13 cellular contexts compared by ENCODE assay signal in the genomic region with DNA sequence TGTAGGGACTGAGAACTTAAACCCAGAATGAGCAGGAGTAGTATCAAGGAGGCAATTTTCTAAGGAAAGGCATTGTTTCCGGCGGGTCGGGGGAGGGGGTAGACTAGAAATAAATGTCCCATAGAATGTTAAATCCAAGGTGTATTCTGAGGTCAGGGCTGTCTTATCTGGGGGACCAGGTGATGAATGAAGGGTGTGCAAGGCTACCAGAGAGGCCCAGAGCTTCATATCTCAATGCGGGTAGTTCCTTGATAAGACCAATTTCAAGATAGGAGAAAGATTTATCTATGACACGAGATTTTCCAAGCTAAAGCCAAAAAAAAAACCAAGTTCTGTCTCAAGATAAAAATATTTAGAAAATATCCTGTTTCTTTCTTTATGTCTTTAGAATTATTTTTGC. TPM values are rescaled to one million over a fixed set of nuclear protein-coding genes. Genes with fewer than 3 reads are reported as not detected.
A peak's percentile ranks its signal among the peaks of the same experiment; 100 is the strongest.
DNase-seq lines count a peak whose midpoint lies in the region; ATAC-seq, FAIRE-seq and TF ChIP-seq lines count a peak whose summit lies in the region.
"Had no signal": no experiment of that assay in that cellular context is flagged by ENCODE, and none has a peak within 500 bp of the region (broad histone marks: within the 10 kb centered on the region; RNA-seq: fewer than 3 reads in every experiment).

No MANE protein-coding gene starts in this region.

- peak overlapping the region in 1 of 2 experiments; percentile 56; a peak in 1 of 4 replicates for H4K8ac ChIP-seq in IMR-90 (ENCODE audit: low read depth in 2 of 2, low read length in 2 of 2)

- H3K4ac ChIP-seq in IMR-90 (ENCODE audit: low read depth, low read length) = no peak overlapping the region; the same call in 1 of the 2 replicates

- H3K18ac ChIP-seq in IMR-90 (ENCODE audit: low read depth, low read length) = no peak overlapping the region

- TF ChIP-seq EP300 in K562 (IDR thresholded peaks at IDR 0.05; ENCODE audit: low read length) = peak; percentile 81

- H3K4me2 ChIP-seq in IMR-90 (ENCODE audit: low read depth, low read length) (no peak overlapping the region), K562 (ENCODE audit: insufficient read depth, low read length) (0 out of 2 replicates have a peak overlapping the region, but pooled peaks have one; percentile 9)

- no peaks in the 10 kb centered on the region for H3K27me3 ChIP-seq in CD8-positive, alpha-beta T cell (ENCODE audit: insufficient read depth, low read length)
- H3K27me3 ChIP-seq in IMR-90 (ENCODE audit: control insufficient read depth, insufficient read depth, low read length) (no peaks in the 10 kb centered on the region), K562 (ENCODE audit: control insufficient read depth in 2 of 2, insufficient read depth in 2 of 2, low read length in 2 of 2) (no peaks in the 10 kb centered on the region)
- H3K27me3 ChIP-seq: Peyer's patch had no signal

- H3K9ac ChIP-seq in IMR-90 (ENCODE audit: low read depth, low read length) = no peak overlapping the region
- no peak overlapping the region for H3K9ac ChIP-seq in K562 (ENCODE audit: insufficient read depth in 1 of 2, low read depth in 2 of 2, low read length in 2 of 2)

- no peak overlapping the region; the same call in 1 of the 2 replicates for H2BK120ac ChIP-seq in IMR-90 (ENCODE audit: low read depth, low read length)

- intact Hi-C loops in CD8-positive, alpha-beta T cell (cut with DNase I, micrococcal nuclease) = loop anchor here (1.0 to 2.0 kb wide), 4 partner anchors 141 to 427 kb away; no protein-coding TSS in a partner anchor
- intact Hi-C loops in IMR-90 (cut with micrococcal nuclease) (loop anchor here (1.0 to 2.0 kb wide), 4 partner anchors 141 to 427 kb away; no protein-coding TSS in a partner anchor), K562 (cut with micrococcal nuclease) (loop anchor here (1.0 to 5.0 kb wide), 5 partner anchors 48 to 427 kb away; a partner anchor contains a TSS)

- in situ Hi-C loops in IMR-90 (cut with MboI; ENCODE audit: low sequenced_read_pairs) = loop anchor here (5.0 to 10.0 kb wide), 2 partner anchors 143 to 260 kb away; no protein-coding TSS in a partner anchor
- in situ Hi-C loops in K562 (cut with MboI) = loop anchor here (5.0 kb wide), 3 partner anchors 143 to 428 kb away; a partner anchor contains a TSS

- no peaks in the 10 kb centered on the region for H3K9me3 Mint-ChIP-seq in CD8-positive, alpha-beta T cell
- H3K9me3 Mint-ChIP-seq in naive thymus-derived CD8-positive, alpha-beta T cell = no peaks in the 10 kb centered on the region
- H3K9me3 Mint-ChIP-seq: CD4-positive, alpha-beta memory T cell had no signal

- peaks cover 24% of the 10 kb centered on the region for H3K4me1 Mint-ChIP-seq in CD8-positive, alpha-beta T cell (ENCODE audit: low read depth)
- H3K4me1 Mint-ChIP-seq in naive thymus-derived CD8-positive, alpha-beta T cell = peaks cover 2 to 32% (median 16%) of the 10 kb centered on the region in 4 donors

- no peak overlapping the region for H2AK9ac ChIP-seq in IMR-90 (replicated peaks; ENCODE audit: low read depth, low read length, poor library complexity)

- peaks cover 14% of the 10 kb centered on the region for H3K36me3 Mint-ChIP-seq in CD8-positive, alpha-beta T cell
- peaks cover 0 to 10% (median 0%) of the 10 kb centered on the region in 3 donors for H3K36me3 Mint-ChIP-seq in naive thymus-derived CD8-positive, alpha-beta T cell

- peaks cover 7% of the 10 kb centered on the region for H3K4me1 ChIP-seq in CD8-positive, alpha-beta T cell (ENCODE audit: insufficient read depth, low read length)
- H3K4me1 ChIP-seq in IMR-90 (ENCODE audit: control insufficient read depth, insufficient read depth, low read length) = peaks cover 4% of the 10 kb centered on the region
- peaks cover 20 to 32% of the 10 kb centered on the region in 2 experiments for H3K4me1 ChIP-seq in K562 (replicated peaks in 1 of 2; ENCODE audit: control insufficient read depth in 2 of 2, insufficient read depth in 2 of 2, low read length in 2 of 2)
- H3K4me1 ChIP-seq: Peyer's patch had no signal

- H3K27ac ChIP-seq in CD8-positive, alpha-beta T cell (ENCODE audit: low read depth, low read length) = no peak overlapping the region
- H3K27ac ChIP-seq in IMR-90 (ENCODE audit: insufficient read depth, low read length) (peak overlapping the region; percentile 40; the same call in 1 of the 2 replicates), K562 (ENCODE audit: extremely low read depth, low read depth, low read length) (peak overlapping the region; percentile 51)
- H3K27ac ChIP-seq: Peyer's patch had no signal

- no peak overlapping the region for H4K91ac ChIP-seq in IMR-90 (ENCODE audit: insufficient read depth, low read depth, low read length)

- CTCF ChIA-PET in CD8-positive, alpha-beta T cell (lab: Charles Lee) = interaction anchor here (0.9 to 3.8 kb wide), 13 partner anchors 9 to 427 kb away, joined by 3 to 33 read pairs (median 4); a partner anchor contains a TSS
- CTCF ChIA-PET in IMR-90 (lab: Yijun Ruan, JAX) (interaction anchor here (1.2 kb wide), 1 partner anchor 14 kb away, joined by 4 read pairs; no protein-coding TSS in a partner anchor), K562 (lab: Yijun Ruan, JAX; ENCODE audit: low intra/inter-chr PET ratio) (interaction anchor here (0.5 to 3.7 kb wide), 8 partner anchors 48 to 427 kb away, joined by 3 to 73 read pairs (median 3); a partner anchor contains a TSS)

- ATAC-seq in CD8-positive, alpha-beta T cell = no peak
- ATAC-seq in IMR-90 (ENCODE audit: low read depth) (no peak), K562 (peak; percentile 37)
- no peak for ATAC-seq in naive thymus-derived CD8-positive, alpha-beta T cell
- ATAC-seq in activated CD4-positive, CD25-positive, alpha-beta regulatory T cell treated with anti-CD3 and anti-CD28 coated beads, Interleukin-2, amount 50 U/mL, for 24 hours = no peak

- H3K4me3 Mint-ChIP-seq in CD8-positive, alpha-beta T cell = no peak overlapping the region
- H3K4me3 Mint-ChIP-seq in naive thymus-derived CD8-positive, alpha-beta T cell = no peak overlapping the region
- H3K4me3 Mint-ChIP-seq: B cell; CD4-positive, alpha-beta memory T cell had no signal

- no peak overlapping the region for H3K4me3 ChIP-seq in CD8-positive, alpha-beta T cell (ENCODE audit: low read depth, low read length)
- H3K4me3 ChIP-seq in IMR-90 (ENCODE audit: insufficient read depth, low read depth, low read length) (no peak overlapping the region), K562 (no peak overlapping the region)
- H3K4me3 ChIP-seq: Peyer's patch had no signal

- peaks cover 15 to 28% of the 10 kb centered on the region in 2 experiments; a peak in 3 of 4 replicates for H3K79me1 ChIP-seq in IMR-90 (ENCODE audit: low read depth in 1 of 2, low read length in 2 of 2)

- H3K27ac Mint-ChIP-seq in CD8-positive, alpha-beta T cell = peak overlapping the region; percentile 29
- peak overlapping the region in 7 of 10 donors; percentile 3 to 87 (median 17) for H3K27ac Mint-ChIP-seq in naive thymus-derived CD8-positive, alpha-beta T cell

- H2AFZ ChIP-seq in IMR-90 (replicated peaks; ENCODE audit: low read length, poor library complexity) (no peak overlapping the region), K562 (ENCODE audit: low read depth, low read length) (no peak overlapping the region)

- FAIRE-seq in K562 (lab: Jason Lieb, UNC) = no peak

- no TSS peak for BruUV-seq in IMR-90 (replicated peaks; lab: Mats Ljungman, UMichigan)
- BruUV-seq in K562 (replicated peaks; lab: Mats Ljungman, UMichigan) = no TSS peak

- WGBS in IMR-90 (ENCODE audit: extremely low coverage in 2 of 2, insufficient read length in 1 of 2), 2 experiments = no CpG with 5 or more reads among the region's 5 CpGs
- WGBS in K562 (ENCODE audit: insufficient coverage, low coverage, missing lambda C conversion rate) = 6% methylated on average over 5 of the region's 5 CpGs

- no peak for TF ChIP-seq RAD21 in IMR-90 (IDR thresholded peaks at IDR 0.05; ENCODE audit: low read length)
- no peak for TF ChIP-seq RAD21 in K562 (CRISPR knock-in tag; conservative IDR thresholded peaks at IDR 0.05 in 1 of 2, IDR thresholded peaks at IDR 0.05 in 1 of 2)

- dilution Hi-C loops in IMR-90 (cut with HindIII; ENCODE audit: low sequenced_read_pairs, unreplicated experiment) = no loop called here

- H3K56ac ChIP-seq in IMR-90 (ENCODE audit: extremely low read depth, insufficient read depth, low read length) = no peak overlapping the region

- H3K14ac ChIP-seq in IMR-90 (replicated peaks; ENCODE audit: low read depth, low read length) = no peak overlapping the region

- no peak overlapping the region for H2BK15ac ChIP-seq in IMR-90 (ENCODE audit: low read depth, low read length)

- H3K9me3 ChIP-seq in CD8-positive, alpha-beta T cell (ENCODE audit: low read length) = no peaks in the 10 kb centered on the region
- H3K9me3 ChIP-seq in IMR-90 (ENCODE audit: control insufficient read depth, insufficient read depth, low read length) (no peaks in the 10 kb centered on the region), K562 (replicated peaks; ENCODE audit: control insufficient read depth, insufficient read depth, low read depth, low read length) (no peaks in the 10 kb centered on the region)
- H3K9me3 ChIP-seq: Peyer's patch had no signal

- no peak overlapping the region for H2AK5ac ChIP-seq in IMR-90 (ENCODE audit: low read depth, low read length)

- no peak for DNase-seq in CD8-positive, alpha-beta T cell
- no peak for DNase-seq in IMR-90
- DNase-seq in K562 (ENCODE audit: extremely low read depth in 1 of 4, low spot score in 3 of 4) = peak; percentile 36 to 78 (median 68)
- DNase-seq in naive thymus-derived CD8-positive, alpha-beta T cell = no peak
- DNase-seq in stimulated activated CD4-positive, alpha-beta T cell treated with anti-CD3 and anti-CD28 coated beads, Interleukin-12 subunit alpha, Interleukin-12 subunit beta, amount 100 ng/mL, for 4 hours = no peak
- DNase-seq in NCI-H2196 treated with DMSO at 0.1 percent for 48 hours (lab: John Stamatoyannopoulos, UW; ENCODE audit: unreplicated experiment) = no peak
- no peak for DNase-seq in GOT3 (lab: John Stamatoyannopoulos, UW)
- DNase-seq: GF-D8, Right ventricle myocardium superior had no signal

- POLR2A ChIA-PET in CD8-positive, alpha-beta T cell (lab: Charles Lee) = interaction anchor here (1.0 to 1.7 kb wide), 3 partner anchors 8 to 157 kb away, joined by 3 to 7 read pairs (median 3); a partner anchor contains a TSS
- POLR2A ChIA-PET in IMR-90 (lab: Charles Lee; ENCODE audit: unreplicated experiment) (interaction anchor here (0.6 kb wide), 1 partner anchor 142 kb away, joined by 3 read pairs; no protein-coding TSS in a partner anchor), K562 (lab: Yijun Ruan, JAX) (interaction anchor here (0.5 to 1.4 kb wide), 6 partner anchors 67 to 1328 kb away, joined by 3 to 7 read pairs (median 4); no protein-coding TSS in a partner anchor)
- POLR2A ChIA-PET in naive thymus-derived CD8-positive, alpha-beta T cell (lab: Charles Lee) = interaction anchor here (2.8 kb wide), 1 partner anchor 8 kb away, joined by 13 read pairs; a partner anchor contains a TSS

- H4K20me1 ChIP-seq in IMR-90 (ENCODE audit: insufficient read depth, low read length) = no peaks in the 10 kb centered on the region; the same call in 1 of the 2 replicates
- no peaks in the 10 kb centered on the region for H4K20me1 ChIP-seq in K562 (replicated peaks; ENCODE audit: control insufficient read depth, insufficient read depth, low read length)

- H4K5ac ChIP-seq in IMR-90 (ENCODE audit: low read depth, low read length) = no peak overlapping the region

- no peaks in the 10 kb centered on the region for H3K36me3 ChIP-seq in CD8-positive, alpha-beta T cell (ENCODE audit: insufficient read depth, low read length)
- H3K36me3 ChIP-seq in IMR-90 (ENCODE audit: control insufficient read depth, insufficient read depth, low read length) (peaks cover 7% of the 10 kb centered on the region; the same call in 1 of the 2 replicates), K562 (ENCODE audit: control insufficient read depth, insufficient read depth, low read length) (peaks cover 10% of the 10 kb centered on the region; the same call in 1 of the 3 replicates)

- peak overlapping the region; percentile 17 for H2BK5ac ChIP-seq in IMR-90 (ENCODE audit: low read depth, low read length, poor library complexity, severe bottlenecking)

- H3K9me1 ChIP-seq in IMR-90 (ENCODE audit: insufficient read depth, low read length) = no peaks in the 10 kb centered on the region
- no peaks in the 10 kb centered on the region for H3K9me1 ChIP-seq in K562 (ENCODE audit: control insufficient read depth, insufficient read depth, low read length)

- H3K79me2 ChIP-seq in K562 (ENCODE audit: control insufficient read depth, insufficient read depth, low read length) = no peaks in the 10 kb centered on the region

- no peak for TF ChIP-seq CTCF in CD8-positive, alpha-beta T cell (IDR thresholded peaks at IDR 0.05)
- TF ChIP-seq CTCF in IMR-90 (conservative IDR thresholded peaks at IDR 0.05; ENCODE audit: low read depth, low read length) = no peak
- TF ChIP-seq CTCF in K562 (IDR thresholded peaks at IDR 0.05 in 2 of 3, conservative IDR thresholded peaks at IDR 0.05 in 1 of 3; ENCODE audit: insufficient read depth in 2 of 3, low read depth in 1 of 3, low read length in 3 of 3) = no peak

- no peaks in the 10 kb centered on the region for H3K27me3 Mint-ChIP-seq in CD8-positive, alpha-beta T cell (ENCODE audit: low read depth)
- no peaks in the 10 kb centered on the region for H3K27me3 Mint-ChIP-seq in naive thymus-derived CD8-positive, alpha-beta T cell
- H3K27me3 Mint-ChIP-seq: B cell; CD4-positive, alpha-beta memory T cell had no signal

- TF ChIP-seq POLR2A in IMR-90 (IDR thresholded peaks at IDR 0.05; ENCODE audit: low read depth, low read length) = no peak
- TF ChIP-seq POLR2A in K562 (conservative IDR thresholded peaks at IDR 0.05) = no peak

- no peak overlapping the region for H3K23ac ChIP-seq in IMR-90 (ENCODE audit: low read depth, low read length)

- no peak overlapping the region for H2BK20ac ChIP-seq in IMR-90 (ENCODE audit: low read depth, low read length)

RNA-seq across cellular contexts. Expression of a gene that starts 8.3 kb away (rescaled TPM):
- total RNA-seq in CD8-positive, alpha-beta T cell = 10 to 100 TPM; 68.9 to 72.2 TPM
- total RNA-seq in IMR-90 (2012; rRNA removed) (5.6 and 6.6 TPM in 2 replicates), K562 (2014; rRNA removed) (41.3 and 41.5 TPM in 2 replicates), K562 (2014; rRNA removed; fragmentation: Illumina TruSeq; extraction: Trizol) (8.8 and 10.6 TPM in 2 replicates), K562 (2015; rRNA removed; fragmentation: Illumina TruSeq; extraction: Trizol) (17.8 and 18.7 TPM in 2 replicates), K562 (2021) (26.3 and 27.7 TPM in 2 replicates)
- polyA plus RNA-seq in IMR-90 (2012; rRNA removed) (19.4 and 21.1 TPM in 2 replicates), K562 (2011; rRNA removed) (13.9 and 25.0 TPM in 2 replicates), K562 (2014; fragmentation: Illumina TruSeq; extraction: Trizol) (15.1 and 20.9 TPM in 2 replicates), K562 (2014; fragmentation: Nextera tagmentation; extraction: Ambion mirVana) (1 to 10 TPM in 1 of 2 experiments, under 1 TPM in 1; 0.75 to 3.0 TPM), K562 (2014; rRNA removed) (31.1 and 31.9 TPM in 2 replicates)
- 14.3 and 24.4 TPM in 2 replicates for polyA plus RNA-seq in IMR-90 (2012; cell fraction: cytosol; rRNA removed)
- 41.3 and 99.0 TPM in 2 replicates for polyA plus RNA-seq in IMR-90 (2012; cell fraction: nucleus; rRNA removed; ENCODE audit: low replicate concordance)
- 20.0 and 55.8 TPM in 2 replicates for total RNA-seq in K562 (2011; cell fraction: chromatin; rRNA removed; ENCODE audit: low replicate concordance)
- total RNA-seq in K562 (2011; cell fraction: nucleolus; rRNA removed) = 76.0 and 85.1 TPM in 2 replicates
- total RNA-seq in K562 (2011; cell fraction: nucleoplasm; rRNA removed) = 47.9 and 52.4 TPM in 2 replicates
- 36.6 and 88.7 TPM in 2 replicates for polyA plus RNA-seq in K562 (2011; cell fraction: cytosol; rRNA removed)
- 50.0 and 76.3 TPM in 2 replicates for polyA plus RNA-seq in K562 (2011; cell fraction: nucleus; rRNA removed)
- polyA plus RNA-seq in K562 (2012) = 24.5 and 28.6 TPM in 2 replicates
- 6.2 and 7.5 TPM in 2 replicates for polyA minus RNA-seq in K562 (2011; rRNA and poly(A)+ RNA removed)
- polyA minus RNA-seq in K562 (2011; cell fraction: cytosol; rRNA and poly(A)+ RNA removed) = 16.9 and 20.8 TPM in 2 replicates
- polyA minus RNA-seq in K562 (2011; cell fraction: nucleus; rRNA and poly(A)+ RNA removed) = 22.8 and 26.4 TPM in 2 replicates
- total RNA-seq in naive thymus-derived CD8-positive, alpha-beta T cell = 10 to 100 TPM; 32.2 to 32.9 TPM
- 10 to 100 TPM; 18.1 to 27.1 (median 18.4) TPM for polyA plus RNA-seq in naive thymus-derived CD8-positive, alpha-beta T cell

RNA-seq across cellular contexts. Expression of a gene that starts 21.9 kb away (rescaled TPM):
- 1 to 10 TPM; 1.7 to 2.3 TPM for total RNA-seq in CD8-positive, alpha-beta T cell
- total RNA-seq in IMR-90 (2012; rRNA removed) (6.1 and 7.8 TPM in 2 replicates), K562 (2014; rRNA removed) (41.3 and 53.0 TPM in 2 replicates), K562 (2014; rRNA removed; fragmentation: Illumina TruSeq; extraction: Trizol) (1.1 and 1.5 TPM in 2 replicates), K562 (2015; rRNA removed; fragmentation: Illumina TruSeq; extraction: Trizol) (19.4 and 23.0 TPM in 2 replicates), K562 (2021) (59.5 and 60.1 TPM in 2 replicates)
- polyA plus RNA-seq in IMR-90 (2012; rRNA removed) (18.9 and 24.9 TPM in 2 replicates), K562 (2011; rRNA removed) (6.7 and 11.3 TPM in 2 replicates), K562 (2014; fragmentation: Illumina TruSeq; extraction: Trizol) (1.1 and 9.0 TPM in 2 replicates), K562 (2014; fragmentation: Nextera tagmentation; extraction: Ambion mirVana) (under 1 TPM; 0.10 to 0.14 TPM), K562 (2014; rRNA removed) (31.5 and 32.3 TPM in 2 replicates)
- 13.7 and 28.5 TPM in 2 replicates for polyA plus RNA-seq in IMR-90 (2012; cell fraction: cytosol; rRNA removed)
- polyA plus RNA-seq in IMR-90 (2012; cell fraction: nucleus; rRNA removed; ENCODE audit: low replicate concordance) = 33.5 and 98.4 TPM in 2 replicates
- total RNA-seq in K562 (2011; cell fraction: chromatin; rRNA removed; ENCODE audit: low replicate concordance) = 6.4 and 27.6 TPM in 2 replicates
- 47.9 and 52.9 TPM in 2 replicates for total RNA-seq in K562 (2011; cell fraction: nucleolus; rRNA removed)
- total RNA-seq in K562 (2011; cell fraction: nucleoplasm; rRNA removed) = 13.7 and 16.8 TPM in 2 replicates
- 17.4 and 75.5 TPM in 2 replicates for polyA plus RNA-seq in K562 (2011; cell fraction: cytosol; rRNA removed)
- 36.1 and 82.9 TPM in 2 replicates for polyA plus RNA-seq in K562 (2011; cell fraction: nucleus; rRNA removed)
- polyA plus RNA-seq in K562 (2012) = 18.4 and 21.2 TPM in 2 replicates
- polyA minus RNA-seq in K562 (2011; rRNA and poly(A)+ RNA removed) = 1.4 and 3.4 TPM in 2 replicates
- 23.3 and 29.6 TPM in 2 replicates for polyA minus RNA-seq in K562 (2011; cell fraction: cytosol; rRNA and poly(A)+ RNA removed)
- polyA minus RNA-seq in K562 (2011; cell fraction: nucleus; rRNA and poly(A)+ RNA removed) = 12.9 and 13.5 TPM in 2 replicates
- total RNA-seq in naive thymus-derived CD8-positive, alpha-beta T cell = 1 to 10 TPM; 1.2 to 1.3 TPM
- polyA plus RNA-seq in naive thymus-derived CD8-positive, alpha-beta T cell = under 1 TPM in 2 of 3 donors, not detected in 1; 0.09 to 0.12 TPM

Comparison
In these comparisons a context has a peak if more than half of its experiments do, and no peak if none do; other contexts are left out.
1. DNase-seq: peak in K562 (4 of 4); none in CD8-positive, alpha-beta T cell (0 of 7), IMR-90 (single experiment), naive thymus-derived CD8-positive, alpha-beta T cell (0 of 10), stimulated activated CD4-positive, alpha-beta T cell treated with anti-CD3 and anti-CD28 coated beads, Interleukin-12 subunit alpha, Interleukin-12 subunit beta, amount 100 ng/mL, for 4 hours (single experiment), NCI-H2196 treated with DMSO at 0.1 percent for 48 hours (single experiment) and GOT3 (single experiment).